Comparison of ENCODE assay signal across 5 cellular contexts in the genomic region with DNA sequence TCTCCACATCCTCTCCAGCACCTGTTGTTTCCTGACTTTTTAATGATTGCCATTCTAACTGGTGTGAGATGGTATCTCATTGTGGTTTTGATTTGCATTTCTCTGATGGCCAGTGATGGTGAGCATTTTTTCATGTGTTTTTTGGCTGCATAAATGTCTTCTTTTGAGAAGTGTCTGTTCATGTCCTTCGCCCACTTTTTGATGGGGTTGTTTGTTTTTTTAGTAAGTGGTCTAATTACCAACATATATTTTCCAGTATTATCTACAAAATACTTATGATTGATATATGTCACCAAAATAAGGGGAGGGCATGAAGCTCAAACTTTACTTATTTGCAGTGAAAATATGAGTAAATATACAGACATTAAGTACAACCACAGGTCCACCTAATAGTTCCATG. TPM values are rescaled to one million over a fixed set of nuclear protein-coding genes. Genes with fewer than 3 reads are reported as not detected.
"Had no signal": no experiment of that assay in that cellular context is flagged by ENCODE, and none has a peak within 500 bp of the region (broad histone marks: within the 10 kb centered on the region; RNA-seq: fewer than 3 reads in every experiment).

No MANE protein-coding gene starts in this region.

RNA-seq across cellular contexts. Expression of gene FBLL1, which starts 45.1 kb away (rescaled TPM):
- total RNA-seq: OCI-LY7, PC-9, Right ventricle myocardium inferior, Right ventricle myocardium superior, SJCRH30 had no signal
